In genomic region chr17:73189417-73190099, GRCh38 we compare ENCODE assay signal across 8 cellular contexts. TPM values are rescaled to one million over a fixed set of nuclear protein-coding genes. Genes with fewer than 3 reads are reported as not detected.
DNase-seq lines count a peak whose midpoint lies in the region; ATAC-seq, FAIRE-seq and TF ChIP-seq lines count a peak whose summit lies in the region.

No MANE protein-coding gene starts in this region.

- no peak overlapping the region for H3K27ac Mint-ChIP-seq in type B pancreatic cell

- H3K36me3 Mint-ChIP-seq in type B pancreatic cell, result peaks cover 3% of the 10 kb centered on the region

- H3K4me3 ChIP-seq in LNCaP clone FGC (ENCODE audit: low read depth, low read length), result no peak overlapping the region

- DNase-seq in DMS53 treated with DMSO at 0.1 percent for 48 hours (lab: John Stamatoyannopoulos, UW; ENCODE audit: unreplicated experiment) (peak; percentile 68), LNCaP clone FGC (ENCODE audit: low read depth) (peak; percentile 67), SK-N-DZ (ENCODE audit: low spot score) (peak; percentile 86), frontal cortex (ENCODE audit: low spot score in 2 of 2) (peak; percentile 61 to 69), type B pancreatic cell (ENCODE audit: extremely low spot score, unreplicated experiment) (no peak)
- DNase-seq in stimulated activated naive CD8-positive, alpha-beta T cell treated with anti-CD3 and anti-CD28 coated beads, Interleukin-15, Interleukin-2, amounts not matched to agents 100 U/mL and 50 U/mL, for 24 hours, result no peak

- no peaks in the 10 kb centered on the region for H3K9me3 Mint-ChIP-seq in type B pancreatic cell

- ATAC-seq in HG03469 (IDR thresholded peaks at IDR 0.05; ENCODE audit: unreplicated experiment), result no peak
- no peak for ATAC-seq in HG03354 (IDR thresholded peaks at IDR 0.05; ENCODE audit: poor library complexity, severe bottlenecking, unreplicated experiment)
- ATAC-seq in stimulated activated naive CD8-positive, alpha-beta T cell treated with anti-CD3 and anti-CD28 coated beads, Interleukin-15, Interleukin-2, amounts not matched to agents 100 U/mL and 50 U/mL, for 24 hours, result no peak

- peaks cover 15% of the 10 kb centered on the region for H3K4me1 Mint-ChIP-seq in type B pancreatic cell (ENCODE audit: unreplicated experiment)

- no peak for FAIRE-seq in frontal cortex (lab: Jason Lieb, UNC)

- H3K4me3 Mint-ChIP-seq in type B pancreatic cell, result peak overlapping the region; percentile 34

- TF ChIP-seq CTCF in LNCaP clone FGC (IDR thresholded peaks at IDR 0.05; ENCODE audit: control insufficient read depth, extremely low read depth, insufficient read depth) (peak; percentile 98), type B pancreatic cell (conservative IDR thresholded peaks at IDR 0.05) (peak; percentile 68)

- H3K27me3 Mint-ChIP-seq in type B pancreatic cell, result no peaks in the 10 kb centered on the region

RNA-seq across cellular contexts. Expression of gene COG1, which starts 3.3 kb away (rescaled TPM):
- 22.9 and 29.5 TPM in 2 replicates for polyA plus RNA-seq in SK-N-DZ (2014; cell fraction: cytosol; rRNA removed)
- 42.5 and 60.0 TPM in 2 replicates for polyA plus RNA-seq in SK-N-DZ (2014; cell fraction: nucleus; rRNA removed)
- 18.3 TPM for total RNA-seq in frontal cortex
- 36.5 and 37.2 TPM in 2 replicates for total RNA-seq in type B pancreatic cell (ENCODE audit: low replicate concordance)

RNA-seq across cellular contexts. Expression of gene SSTR2, which starts 24.7 kb away (rescaled TPM):
- 6.3 and 9.3 TPM in 2 replicates for polyA plus RNA-seq in SK-N-DZ (2014; cell fraction: cytosol; rRNA removed)
- polyA plus RNA-seq in SK-N-DZ (2014; cell fraction: nucleus; rRNA removed), result 2.3 TPM in 2 replicates
- total RNA-seq in frontal cortex (41.6 TPM), type B pancreatic cell (ENCODE audit: low replicate concordance) (5.5 and 10.4 TPM in 2 replicates)

Comparison
In these comparisons a context has a peak if more than half of its experiments do, and no peak if none do; other contexts are left out.
1. DNase-seq: peak in DMS53 treated with DMSO at 0.1 percent for 48 hours (single experiment), LNCaP clone FGC (single experiment), SK-N-DZ (single experiment) and frontal cortex (2 of 2); none in type B pancreatic cell (single experiment) and stimulated activated naive CD8-positive, alpha-beta T cell treated with anti-CD3 and anti-CD28 coated beads, Interleukin-15, Interleukin-2, amounts not matched to agents 100 U/mL and 50 U/mL, for 24 hours (single experiment).